Comparison of ENCODE assay signal across 8 cellular contexts in genomic region chrX:15334561-15334960, GRCh38. TPM values are rescaled to one million over a fixed set of nuclear protein-coding genes. Genes with fewer than 3 reads are reported as not detected.
A peak's percentile ranks its signal among the peaks of the same experiment; 100 is the strongest.
DNase-seq lines count a peak whose midpoint lies in the region; ATAC-seq and TF ChIP-seq lines count a peak whose summit lies in the region.

No MANE protein-coding gene starts in this region.

- H3K9me2 ChIP-seq in SU-DHL-6 (replicated peaks; ENCODE audit: insufficient read depth, low read length): no peaks in the 10 kb centered on the region

- peak overlapping the region; percentile 87 for H3K9ac ChIP-seq in SU-DHL-6 (ENCODE audit: low read length)

- POLR2A ChIA-PET in activated CD4-positive, alpha-beta T cell treated with anti-CD3 and anti-CD28 coated beads for 36 hours (lab: Charles Lee): no interaction called here

- peak overlapping the region; percentile 62 for H2AFZ ChIP-seq in SU-DHL-6 (ENCODE audit: low read depth, low read length, severe bottlenecking)

- H3K27me3 ChIP-seq in SU-DHL-6 (ENCODE audit: low read length) (no peaks in the 10 kb centered on the region), psoas muscle (ENCODE audit: insufficient read depth in 3 of 3, low read length in 2 of 3) (no peaks in the 10 kb centered on the region)

- H3K4me1 Mint-ChIP-seq in activated CD4-positive, alpha-beta T cell treated with anti-CD3 and anti-CD28 coated beads for 36 hours: peaks cover 14% of the 10 kb centered on the region

- H3K4me1 ChIP-seq in psoas muscle: peaks cover 24% of the 10 kb centered on the region

- peaks cover 7% of the 10 kb centered on the region; the same call in 1 of the 2 replicates for H3K79me2 ChIP-seq in SU-DHL-6 (ENCODE audit: insufficient read depth, low read length)

- peaks cover 12% of the 10 kb centered on the region for H3K36me3 Mint-ChIP-seq in activated CD4-positive, alpha-beta T cell treated with anti-CD3 and anti-CD28 coated beads for 36 hours (ENCODE audit: low read depth)

- intact Hi-C loops in activated CD4-positive, alpha-beta T cell treated with anti-CD3 and anti-CD28 coated beads for 36 hours (cut with DNase I, micrococcal nuclease): loop anchor here (2.0 to 10.0 kb wide), 6 partner anchors 340 to 1680 kb away; partner anchors contain the start of genes FANCB (in 2 of the 2), GEMIN8 (in 2 of the 2), MOSPD2 (in 2 of the 2) and TCEANC (in 1 of the 2)
- intact Hi-C loops in psoas muscle (cut with DNase I): loop anchor here in 1 of 2 donors (10.0 kb wide), 1 partner anchor 340 kb away; no protein-coding TSS in a partner anchor

- peak; percentile 27 for DNase-seq in activated CD4-positive, alpha-beta T cell treated with anti-CD3 and anti-CD28 coated beads for 36 hours
- no peak for DNase-seq in activated CD4-positive, alpha-beta T cell treated with anti-CD3 and anti-CD28 coated beads, Interleukin-2, amount 50 U/mL, for 1 hour
- DNase-seq in fibroblast of gingiva (ENCODE audit: low read depth): peak; percentile 8
- DNase-seq in psoas muscle: no peak
- no peak for DNase-seq in NCI-H2081 treated with DMSO at 0.1 percent for 48 hours (lab: John Stamatoyannopoulos, UW)

- no peak for TF ChIP-seq POLR2A in GM18505 (IDR thresholded peaks at IDR 0.05; ENCODE audit: borderline replicate concordance, extremely low read depth, insufficient read depth, insufficient read length)

- WGBS in psoas muscle, 3 donors: 16 to 42% (median 18%) methylated on average over 7 of the region's 7 CpGs

- H3K36me3 ChIP-seq in SU-DHL-6 (ENCODE audit: low read length) (no peaks in the 10 kb centered on the region), psoas muscle (ENCODE audit: insufficient read depth in 1 of 2, low read depth in 1 of 2) (peaks cover 0 to 19% of the 10 kb centered on the region in 2 donors)

- ATAC-seq in activated CD4-positive, alpha-beta T cell treated with anti-CD3 and anti-CD28 coated beads for 36 hours: no peak
- ATAC-seq in psoas muscle (no peak), GM19397 (IDR thresholded peaks at IDR 0.05; ENCODE audit: unreplicated experiment) (no peak), GM18505 (IDR thresholded peaks at IDR 0.05; ENCODE audit: unreplicated experiment) (no peak)

- peak overlapping the region; percentile 79 for H3K4me3 ChIP-seq in SU-DHL-6 (ENCODE audit: insufficient read depth, low read length, poor library complexity, severe bottlenecking)
- peak overlapping the region; percentile 73 for H3K4me3 ChIP-seq in psoas muscle

- H3K4me2 ChIP-seq in SU-DHL-6 (ENCODE audit: low read depth, low read length, poor library complexity, severe bottlenecking): peak overlapping the region; percentile 71

- H3K9me3 Mint-ChIP-seq in activated CD4-positive, alpha-beta T cell treated with anti-CD3 and anti-CD28 coated beads for 36 hours (ENCODE audit: low read depth): no peaks in the 10 kb centered on the region

- H3K27ac Mint-ChIP-seq in activated CD4-positive, alpha-beta T cell treated with anti-CD3 and anti-CD28 coated beads for 36 hours: peak overlapping the region; percentile 91

- TF ChIP-seq CTCF in SU-DHL-6 (IDR thresholded peaks at IDR 0.05; ENCODE audit: insufficient read depth, low read length, poor library complexity, severe bottlenecking) (no peak), psoas muscle (IDR thresholded peaks at IDR 0.05) (no peak)

- H3F3A ChIP-seq in SU-DHL-6 (ENCODE audit: insufficient read depth): no peaks in the 10 kb centered on the region

- no peaks in the 10 kb centered on the region for H4K20me1 ChIP-seq in SU-DHL-6 (ENCODE audit: low read depth, low read length)

- peak overlapping the region; percentile 84 for H3K4me3 Mint-ChIP-seq in activated CD4-positive, alpha-beta T cell treated with anti-CD3 and anti-CD28 coated beads for 36 hours

- H3K9me3 ChIP-seq in SU-DHL-6 (ENCODE audit: insufficient read depth, low read length): no peaks in the 10 kb centered on the region
- no peaks in the 10 kb centered on the region for H3K9me3 ChIP-seq in psoas muscle

- CTCF ChIA-PET in activated CD4-positive, alpha-beta T cell treated with anti-CD3 and anti-CD28 coated beads for 36 hours (lab: Charles Lee): no interaction called here

- H3K27me3 Mint-ChIP-seq in activated CD4-positive, alpha-beta T cell treated with anti-CD3 and anti-CD28 coated beads for 36 hours: peaks cover 4% of the 10 kb centered on the region

- H3K27ac ChIP-seq in SU-DHL-6 (ENCODE audit: low read depth, low read length) (no peak overlapping the region; the same call in 1 of the 2 replicates), psoas muscle (peak overlapping the region; percentile 84)

RNA-seq across cellular contexts. Expression of gene PIGA, which starts 0.8 kb away (rescaled TPM):
- 10 to 100 TPM; 37.2 to 37.9 TPM for total RNA-seq in activated CD4-positive, alpha-beta T cell treated with anti-CD3 and anti-CD28 coated beads for 36 hours
- total RNA-seq in psoas muscle: 1 to 10 TPM; 2.6 to 5.8 (median 3.6) TPM
- 1 to 10 TPM; 1.9 to 3.3 (median 2.7) TPM for polyA plus RNA-seq in psoas muscle

RNA-seq across cellular contexts. Expression of gene ASB11, which starts 19.1 kb away (rescaled TPM):
- not detected for total RNA-seq in activated CD4-positive, alpha-beta T cell treated with anti-CD3 and anti-CD28 coated beads for 36 hours
- total RNA-seq in psoas muscle: 10 to 100 TPM; 26.9 to 53.4 (median 47.6) TPM
- 10 to 100 TPM in 1 of 3 donors, 1 to 10 TPM in 2; 1.5 to 10.4 (median 6.5) TPM for polyA plus RNA-seq in psoas muscle

RNA-seq across cellular contexts. Expression of gene VEGFD, which starts 49.7 kb away (rescaled TPM):
- total RNA-seq in activated CD4-positive, alpha-beta T cell treated with anti-CD3 and anti-CD28 coated beads for 36 hours: not detected
- total RNA-seq in psoas muscle: 1 to 10 TPM; 4.1 to 8.4 (median 6.5) TPM
- polyA plus RNA-seq in psoas muscle: 1 to 10 TPM; 1.2 to 8.4 (median 7.2) TPM

Comparison
In these comparisons a context has a peak if more than half of its experiments do, and no peak if none do; other contexts are left out.
1. DNase-seq: peak in activated CD4-positive, alpha-beta T cell treated with anti-CD3 and anti-CD28 coated beads for 36 hours (single experiment) and fibroblast of gingiva (single experiment); none in activated CD4-positive, alpha-beta T cell treated with anti-CD3 and anti-CD28 coated beads, Interleukin-2, amount 50 U/mL, for 1 hour (single experiment), psoas muscle (0 of 2) and NCI-H2081 treated with DMSO at 0.1 percent for 48 hours (single experiment).
2. RNA of gene PIGA, which starts 0.8 kb away (total RNA-seq): 37.2 to 37.9 TPM in activated CD4-positive, alpha-beta T cell treated with anti-CD3 and anti-CD28 coated beads for 36 hours; 2.6 to 5.8 TPM in psoas muscle; every median in the first group is over 4 times any median in the second.
3. RNA of gene ASB11, which starts 19.1 kb away (total RNA-seq): 26.9 to 53.4 TPM in psoas muscle; not detected in activated CD4-positive, alpha-beta T cell treated with anti-CD3 and anti-CD28 coated beads for 36 hours; every median in the first group is over 10 times any median in the second.
4. RNA of gene VEGFD, which starts 49.7 kb away (total RNA-seq): 4.1 to 8.4 TPM in psoas muscle; not detected in activated CD4-positive, alpha-beta T cell treated with anti-CD3 and anti-CD28 coated beads for 36 hours; every median in the first group is over 4 times any median in the second.